1 cellular context compared by ENCODE assay signal in the genomic region with DNA sequence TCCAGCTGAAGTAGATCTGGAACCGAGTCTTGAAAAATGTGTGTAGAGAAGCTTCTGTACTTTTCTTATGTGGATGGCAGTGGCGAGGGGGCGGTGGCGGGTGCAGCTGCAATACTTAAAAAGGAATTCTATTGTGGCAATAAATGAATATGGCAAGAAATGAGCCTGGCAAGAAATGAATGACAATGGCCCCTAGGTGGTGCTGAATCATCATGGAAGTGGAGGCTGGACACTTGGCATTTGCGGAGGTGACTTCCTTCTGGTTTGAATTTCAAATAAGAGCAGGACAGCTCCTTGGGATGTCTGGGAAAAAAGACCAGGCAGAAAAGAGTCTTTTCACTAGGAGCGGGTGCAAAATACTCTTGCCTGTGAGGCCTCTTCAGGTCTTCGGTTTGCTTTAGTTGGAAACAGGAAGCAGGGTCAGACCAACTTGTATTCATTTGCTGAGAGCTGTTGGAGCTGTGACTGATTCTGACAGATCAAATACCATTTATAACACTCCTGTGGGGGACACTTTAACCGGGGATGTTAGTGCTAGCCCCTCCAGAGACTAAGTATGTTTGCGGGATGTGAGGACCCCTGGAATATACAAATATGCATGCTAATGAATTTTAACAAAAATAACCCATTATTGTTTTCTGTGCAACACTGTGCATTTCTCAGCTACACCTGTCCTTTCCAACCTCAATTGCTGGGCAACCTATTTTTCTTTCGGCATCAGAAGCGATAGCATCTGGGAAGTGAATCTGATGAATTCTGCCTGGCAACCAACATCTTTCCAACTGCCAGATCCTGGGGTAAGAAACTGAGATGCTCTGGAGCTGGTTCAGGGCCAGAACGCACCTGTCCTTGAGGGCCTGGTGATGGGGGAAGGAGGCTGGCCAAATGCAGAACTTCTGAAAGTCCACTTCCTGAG.
TF ChIP-seq lines count a peak whose summit lies in the region.

No MANE protein-coding gene starts in this region.

TF ChIP-seq in endothelial cell of umbilical vein, 7 proteins besides CTCF, POLR2A, EP300 and RAD21:
- TF ChIP-seq GATA2 (IDR thresholded peaks at IDR 0.05; ENCODE audit: insufficient read depth, insufficient read length, low read depth, low read length) (no peak), MYC (IDR thresholded peaks at IDR 0.05; ENCODE audit: low read depth, low read length) (no peak), EZH2 (IDR thresholded peaks at IDR 0.05; ENCODE audit: borderline replicate concordance, low read depth, low read length, severe bottlenecking) (no peak), JUN (IDR thresholded peaks at IDR 0.05; ENCODE audit: borderline replicate concordance, insufficient read depth, insufficient read length, low read depth) (no peak), POLR2AphosphoS5 (IDR thresholded peaks at IDR 0.05; ENCODE audit: insufficient read depth, low read depth, low read length) (no peak), FOS (IDR thresholded peaks at IDR 0.05; ENCODE audit: borderline replicate concordance, insufficient read depth, low read length) (no peak)
- TF ChIP-seq, protein P1, sequence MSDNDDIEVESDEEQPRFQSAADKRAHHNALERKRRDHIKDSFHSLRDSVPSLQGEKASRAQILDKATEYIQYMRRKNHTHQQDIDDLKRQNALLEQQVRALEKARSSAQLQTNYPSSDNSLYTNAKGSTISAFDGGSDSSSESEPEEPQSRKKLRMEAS (IDR thresholded peaks at IDR 0.05; ENCODE audit: insufficient read depth, insufficient read length) = no peak
